In the genomic region with DNA sequence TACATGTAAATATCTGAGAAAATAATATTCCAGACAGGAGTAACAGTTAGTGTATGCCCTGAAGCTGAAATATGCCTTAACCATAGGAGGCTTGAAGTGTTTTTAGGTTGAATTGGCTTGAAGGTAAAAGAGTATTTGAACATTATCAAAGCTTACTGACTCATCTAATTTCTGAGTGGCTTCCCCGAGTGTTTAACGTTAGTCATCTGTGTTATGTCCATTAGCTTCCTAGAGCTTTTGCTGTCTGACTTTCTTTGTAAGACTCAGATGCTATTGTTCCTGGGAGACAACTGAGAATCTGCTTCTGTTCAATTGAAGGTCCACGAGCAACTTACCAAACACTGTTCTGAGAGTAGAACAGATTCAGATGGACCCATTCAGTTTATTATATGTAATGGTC, we compare ENCODE assay signal across 1 cellular context.
TF ChIP-seq lines count a peak whose summit lies in the region.

No MANE protein-coding gene starts in this region.

TF ChIP-seq in SK-N-SH, 30 proteins besides CTCF, POLR2A, EP300 and RAD21 (continued from another document):
- TF ChIP-seq, protein P1, sequence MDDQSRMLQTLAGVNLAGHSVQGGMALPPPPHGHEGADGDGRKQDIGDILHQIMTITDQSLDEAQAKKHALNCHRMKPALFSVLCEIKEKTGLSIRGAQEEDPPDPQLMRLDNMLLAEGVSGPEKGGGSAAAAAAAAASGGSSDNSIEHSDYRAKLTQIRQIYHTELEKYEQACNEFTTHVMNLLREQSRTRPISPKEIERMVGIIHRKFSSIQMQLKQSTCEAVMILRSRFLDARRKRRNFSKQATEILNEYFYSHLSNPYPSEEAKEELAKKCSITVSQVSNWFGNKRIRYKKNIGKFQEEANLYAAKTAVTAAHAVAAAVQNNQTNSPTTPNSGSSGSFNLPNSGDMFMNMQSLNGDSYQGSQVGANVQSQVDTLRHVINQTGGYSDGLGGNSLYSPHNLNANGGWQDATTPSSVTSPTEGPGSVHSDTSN (IDR thresholded peaks at IDR 0.05) = peak; percentile 61
- TF ChIP-seq, protein P2, sequence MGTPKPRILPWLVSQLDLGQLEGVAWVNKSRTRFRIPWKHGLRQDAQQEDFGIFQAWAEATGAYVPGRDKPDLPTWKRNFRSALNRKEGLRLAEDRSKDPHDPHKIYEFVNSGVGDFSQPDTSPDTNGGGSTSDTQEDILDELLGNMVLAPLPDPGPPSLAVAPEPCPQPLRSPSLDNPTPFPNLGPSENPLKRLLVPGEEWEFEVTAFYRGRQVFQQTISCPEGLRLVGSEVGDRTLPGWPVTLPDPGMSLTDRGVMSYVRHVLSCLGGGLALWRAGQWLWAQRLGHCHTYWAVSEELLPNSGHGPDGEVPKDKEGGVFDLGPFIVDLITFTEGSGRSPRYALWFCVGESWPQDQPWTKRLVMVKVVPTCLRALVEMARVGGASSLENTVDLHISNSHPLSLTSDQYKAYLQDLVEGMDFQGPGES (IDR thresholded peaks at IDR 0.05; ENCODE audit: low read depth, low read length) = no peak
- peak; percentile 78 for TF ChIP-seq TCF12 (IDR thresholded peaks at IDR 0.05)
- peak; percentile 60 for TF ChIP-seq JUND (IDR thresholded peaks at IDR 0.05)
- no peak for TF ChIP-seq GATA2 (CRISPR knock-in tag; IDR thresholded peaks at IDR 0.05)
